In the genomic region with DNA sequence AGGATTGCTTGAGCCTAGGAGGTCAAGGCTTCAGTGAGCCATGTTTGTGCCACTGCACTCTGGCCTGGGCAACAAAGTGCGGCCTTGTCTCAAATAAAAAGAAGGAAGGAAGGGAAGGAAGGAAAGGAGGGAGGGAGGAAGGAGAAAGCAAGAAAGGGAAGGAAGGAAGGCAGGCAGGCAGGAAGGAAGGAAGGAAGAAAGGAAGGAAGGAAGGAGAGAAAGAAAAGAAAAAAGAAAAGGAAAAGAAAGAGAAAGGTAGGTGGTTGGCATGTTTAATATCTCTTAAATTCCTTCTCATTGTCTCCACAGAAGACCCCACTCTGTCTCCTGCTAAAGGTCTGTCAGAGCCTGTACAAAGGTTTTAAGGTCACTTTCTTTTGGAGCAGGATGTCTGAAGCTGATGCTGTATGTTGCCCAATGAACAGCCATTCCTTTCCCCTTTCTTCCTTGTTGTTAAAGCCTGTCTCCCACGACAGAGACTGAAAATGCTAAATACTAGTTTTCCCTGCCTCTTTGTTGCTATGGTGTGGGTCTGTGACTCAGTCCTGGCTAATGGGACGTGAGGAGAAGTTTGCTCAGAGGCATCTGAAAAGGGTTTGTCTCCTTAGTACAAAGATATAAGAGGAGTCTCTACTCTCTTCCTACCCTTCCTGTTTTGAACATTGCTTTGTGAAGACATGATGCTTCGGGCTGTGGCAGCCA, we compare ENCODE assay signal across 11 cellular contexts.
DNase-seq lines count a peak whose midpoint lies in the region; TF ChIP-seq lines count a peak whose summit lies in the region.
"Had no signal": no experiment of that assay in that cellular context is flagged by ENCODE, and none has a peak within 500 bp of the region (broad histone marks: within the 10 kb centered on the region; RNA-seq: fewer than 3 reads in every experiment).

No MANE protein-coding gene starts in this region.

- no peak for TF ChIP-seq POLR2A in lower leg skin (IDR thresholded peaks at IDR 0.05)

- H3K27me3 ChIP-seq in adipocyte (replicated peaks; ENCODE audit: control insufficient read depth, insufficient read depth, low read length) = no peaks in the 10 kb centered on the region

- DNase-seq in AG10803 (ENCODE audit: low read depth) (peak; percentile 89), HFF-Myc (ENCODE audit: extremely low read depth, low read depth) (peak; percentile 25), adipocyte (ENCODE audit: low read depth) (peak; percentile 63), kidney glomerular epithelial cell (lab: John Stamatoyannopoulos, UW) (peak; percentile 63), lower leg skin (ENCODE audit: low spot score in 2 of 2) (no peak), middle frontal gyrus (ENCODE audit: extremely low spot score, low spot score) (no peak), GM19238 (ENCODE audit: insufficient read length, low spot score) (no peak), head of caudate nucleus (no peak)
- DNase-seq: NCI-H187 treated with DMSO at 0.1 percent for 48 hours had no signal

- peaks cover 21% of the 10 kb centered on the region for H3K4me1 ChIP-seq in adipocyte (ENCODE audit: control insufficient read depth, insufficient read depth, low read length)
- H3K4me1 ChIP-seq: parathyroid adenoma had no signal

- no peaks in the 10 kb centered on the region for H3K9me3 ChIP-seq in adipocyte (ENCODE audit: control insufficient read depth, low read length)

- H3K36me3 ChIP-seq in adipocyte (ENCODE audit: control insufficient read depth, insufficient read depth, low read length, severe bottlenecking) = no peaks in the 10 kb centered on the region

- TF ChIP-seq CTCF in AG10803 (conservative IDR thresholded peaks at IDR 0.05; ENCODE audit: low read length) (no peak), HFF-Myc (IDR thresholded peaks at IDR 0.05; ENCODE audit: low read depth, low read length, missing control alignments) (no peak), lower leg skin (IDR thresholded peaks at IDR 0.05) (no peak)

- 68 to 72% methylated on average over 4 of the region's 4 CpGs for WGBS in lower leg skin, 2 donors

- intact Hi-C loops in lower leg skin (cut with DNase I; ENCODE audit: low total_unique reads) = no loop called here
- intact Hi-C loops in head of caudate nucleus (cut with DNase I) = no loop called here

- H3K4me3 ChIP-seq in AG10803 (ENCODE audit: low read length) (no peak overlapping the region), HFF-Myc (replicated peaks; ENCODE audit: low read depth, low read length) (no peak overlapping the region), adipocyte (ENCODE audit: low read length) (no peak overlapping the region), lower leg skin (ENCODE audit: low read depth, poor library complexity, severe bottlenecking) (no peak overlapping the region)
- H3K4me3 ChIP-seq: coronary artery had no signal

- H3K9ac ChIP-seq in adipocyte (ENCODE audit: low read length) = peak overlapping the region; percentile 31
- H3K9ac ChIP-seq: parathyroid adenoma had no signal

Comparison
In these comparisons a context has a peak if more than half of its experiments do, and no peak if none do; other contexts are left out.
1. DNase-seq: peak in AG10803 (single experiment), HFF-Myc (single experiment), adipocyte (single experiment) and kidney glomerular epithelial cell (single experiment); none in lower leg skin (0 of 2), middle frontal gyrus (single experiment), GM19238 (single experiment) and head of caudate nucleus (0 of 42).